16 cellular contexts compared by ENCODE assay signal in the genomic region with DNA sequence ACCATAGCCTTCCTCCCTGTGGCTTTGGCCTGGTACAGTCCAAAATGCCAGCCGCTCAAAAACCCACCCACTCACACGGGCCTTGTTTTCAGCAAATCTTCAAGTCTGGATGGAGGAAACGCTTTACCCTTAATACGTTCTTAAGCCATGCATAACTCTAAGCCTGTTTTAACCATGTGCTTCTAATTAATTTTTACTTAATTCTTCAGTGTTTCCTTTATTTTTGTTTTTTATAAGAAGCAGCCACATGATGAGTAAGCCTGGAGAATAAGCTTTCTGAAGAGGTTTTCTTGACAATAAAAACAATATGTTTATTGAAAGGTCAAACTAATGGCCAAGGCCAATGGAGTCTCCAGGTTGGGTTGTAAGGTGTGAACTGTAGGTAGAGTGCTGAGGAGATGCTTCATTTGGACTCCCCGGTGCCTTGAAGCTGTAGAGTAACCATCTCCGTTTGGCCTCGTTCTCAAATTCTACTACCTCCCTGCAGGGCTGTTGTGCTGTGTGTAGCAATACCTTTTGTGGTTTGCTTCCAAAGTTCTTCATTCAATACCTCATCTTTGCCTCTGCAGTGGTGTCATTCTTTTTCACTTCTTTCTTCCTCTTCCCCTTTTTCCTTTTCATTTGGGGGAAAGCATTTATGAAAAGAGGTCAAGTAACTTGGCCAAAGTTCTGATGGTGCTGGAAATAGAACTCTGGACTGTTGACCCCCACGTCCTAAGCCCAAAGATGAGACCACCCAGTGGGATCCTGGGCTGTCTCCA.
DNase-seq lines count a peak whose midpoint lies in the region; ATAC-seq, FAIRE-seq and TF ChIP-seq lines count a peak whose summit lies in the region.
"Had no signal": no experiment of that assay in that cellular context is flagged by ENCODE, and none has a peak within 500 bp of the region (broad histone marks: within the 10 kb centered on the region; RNA-seq: fewer than 3 reads in every experiment).

No MANE protein-coding gene starts in this region.

- no peak for TF ChIP-seq CTCF in right lobe of liver (IDR thresholded peaks at IDR 0.05)
- TF ChIP-seq CTCF in HepG2 (CRISPR knock-in tag; IDR thresholded peaks at IDR 0.05): no peak
- TF ChIP-seq CTCF in left lung (IDR thresholded peaks at IDR 0.05): no peak
- no peak for TF ChIP-seq CTCF in prostate gland (IDR thresholded peaks at IDR 0.05)

- no peak for TF ChIP-seq EP300 in HepG2 (IDR thresholded peaks at IDR 0.05; ENCODE audit: low read depth in 2 of 2, low read length in 2 of 2)
- TF ChIP-seq EP300 in HepG2 (CRISPR knock-in tag; IDR thresholded peaks at IDR 0.05; ENCODE audit: borderline replicate concordance): no peak

- WGBS in right lobe of liver (ENCODE audit: insufficient coverage, low coverage, low lambda C conversion rate, missing lambda C conversion rate): 67% methylated on average over 8 of the region's 8 CpGs
- WGBS in HepG2 (ENCODE audit: low lambda C conversion rate): 80% methylated on average over 8 of the region's 8 CpGs
- WGBS in prostate gland: 81% methylated on average over 8 of the region's 8 CpGs

- in situ Hi-C loops in HepG2 (cut with HindIII; ENCODE audit: extremely low pct_ligation_motif_present, low pct_unique_long_range_greater_than_20kb): no loop called here

- H3K4me3 Mint-ChIP-seq in T-helper 17 cell: no peak overlapping the region

- no peaks in the 10 kb centered on the region for H3K27me3 Mint-ChIP-seq in T-helper 17 cell

- POLR2A ChIA-PET in HepG2 (lab: Yijun Ruan, JAX): no interaction called here

- H2AFZ ChIP-seq in HepG2 (ENCODE audit: low read length): no peak overlapping the region

- FAIRE-seq in HepG2 (lab: Jason Lieb, UNC): no peak
- FAIRE-seq: A549, small intestine had no signal

- CTCF ChIA-PET in HepG2 (lab: Yijun Ruan, JAX; ENCODE audit: low intra/inter-chr PET ratio, low total read pairs): no interaction called here

- ATAC-seq in right lobe of liver (peak; percentile 36 to 56 (median 48)), HepG2 (no peak), left lung (peak; percentile 34), T-helper 17 cell (no peak), GM21619 (IDR thresholded peaks at IDR 0.05; ENCODE audit: unreplicated experiment) (no peak)
- ATAC-seq: A549 had no signal

- intact Hi-C loops in right lobe of liver (cut with DNase I): no loop called here
- intact Hi-C loops in HepG2 (cut with micrococcal nuclease; ENCODE audit: unreplicated experiment): no loop called here
- intact Hi-C loops in left lung (cut with DNase I): no loop called here
- intact Hi-C loops in prostate gland (cut with DNase I): no loop called here

- no peaks in the 10 kb centered on the region for H4K20me1 ChIP-seq in HepG2 (ENCODE audit: insufficient read depth, low read length)

- no peaks in the 10 kb centered on the region for H3K36me3 Mint-ChIP-seq in T-helper 17 cell (ENCODE audit: low read depth)

- H3K9me3 ChIP-seq in right lobe of liver (no peaks in the 10 kb centered on the region), HepG2 (ENCODE audit: low read length) (no peaks in the 10 kb centered on the region), left lung (no peaks in the 10 kb centered on the region), T-helper 17 cell (ENCODE audit: control insufficient read depth, low read length, poor library complexity, severe bottlenecking) (no peaks in the 10 kb centered on the region), prostate gland (no peaks in the 10 kb centered on the region)
- H3K9me3 ChIP-seq: A549 had no signal

- TF ChIP-seq POLR2A in right lobe of liver (IDR thresholded peaks at IDR 0.05): no peak
- TF ChIP-seq POLR2A in HepG2 (IDR thresholded peaks at IDR 0.05; ENCODE audit: insufficient read depth in 1 of 2, low read depth in 2 of 2, low read length in 2 of 2): no peak
- no peak for TF ChIP-seq POLR2A in prostate gland (IDR thresholded peaks at IDR 0.05)

- peaks cover 9% of the 10 kb centered on the region for H3K4me1 Mint-ChIP-seq in T-helper 17 cell

- no TSS peak for BruUV-seq in HepG2 (replicated peaks; lab: Mats Ljungman, UMichigan)

- H3K4me2 ChIP-seq in HepG2 (ENCODE audit: low read depth, low read length): no peak overlapping the region
- H3K4me2 ChIP-seq: A549 had no signal

- H3K27ac Mint-ChIP-seq in T-helper 17 cell: no peak overlapping the region

- H3K36me3 ChIP-seq in right lobe of liver: no peaks in the 10 kb centered on the region
- H3K36me3 ChIP-seq in HepG2 (replicated peaks in 1 of 2; ENCODE audit: control insufficient read depth in 1 of 2, insufficient read depth in 2 of 2, low read length in 2 of 2): no peaks in the 10 kb centered on the region
- H3K36me3 ChIP-seq in left lung: no peaks in the 10 kb centered on the region
- no peaks in the 10 kb centered on the region for H3K36me3 ChIP-seq in prostate gland

- H3K4me3 ChIP-seq in right lobe of liver: no peak overlapping the region
- H3K4me3 ChIP-seq in HepG2 (replicated peaks in 1 of 3; ENCODE audit: insufficient read depth in 1 of 3, low read depth in 2 of 3, low read length in 3 of 3): no peak overlapping the region
- no peak overlapping the region for H3K4me3 ChIP-seq in left lung
- H3K4me3 ChIP-seq in prostate gland: no peak overlapping the region
- H3K4me3 ChIP-seq: A549 had no signal

- no peaks in the 10 kb centered on the region for H3K79me2 ChIP-seq in HepG2 (ENCODE audit: insufficient read depth, low read length)

- H3K27ac ChIP-seq in right lobe of liver: no peak overlapping the region
- H3K27ac ChIP-seq in HepG2 (ENCODE audit: extremely low read length, insufficient read depth, low read length): no peak overlapping the region
- peak overlapping the region in 1 of 2 donors; percentile 26 for H3K27ac ChIP-seq in left lung
- H3K27ac ChIP-seq in prostate gland: no peak overlapping the region
- H3K27ac ChIP-seq: A549 had no signal

- no peak overlapping the region for H3K9ac ChIP-seq in HepG2 (ENCODE audit: insufficient read depth, low read depth, low read length)

- no peaks in the 10 kb centered on the region for H3K27me3 ChIP-seq in right lobe of liver
- no peaks in the 10 kb centered on the region for H3K27me3 ChIP-seq in HepG2 (ENCODE audit: control insufficient read depth in 1 of 2, insufficient read depth in 2 of 2, low read length in 2 of 2)
- no peaks in the 10 kb centered on the region for H3K27me3 ChIP-seq in left lung
- no peaks in the 10 kb centered on the region for H3K27me3 ChIP-seq in prostate gland (replicated peaks; ENCODE audit: insufficient read depth)

- TF ChIP-seq RAD21 in HepG2 (CRISPR knock-in tag; IDR thresholded peaks at IDR 0.05): no peak

- H3K4me1 ChIP-seq in right lobe of liver (peaks cover 0 to 16% (median 6%) of the 10 kb centered on the region in 4 donors), HepG2 (ENCODE audit: insufficient read depth, low read length) (no peaks in the 10 kb centered on the region), left lung (peaks cover 10 to 48% of the 10 kb centered on the region in 2 donors), prostate gland (replicated peaks) (no peaks in the 10 kb centered on the region)
- H3K4me1 ChIP-seq: A549 had no signal

- DNase-seq in right lobe of liver (no peak), HepG2 (ENCODE audit: low spot score) (no peak), SIG-M5 (lab: John Stamatoyannopoulos, UW) (peak; percentile 80), left lung (no peak), T-helper 17 cell (no peak), kidney tubule cell (ENCODE audit: low spot score) (no peak), prostate gland (ENCODE audit: low spot score) (no peak)
- DNase-seq: activated gamma-delta T cell, GDM1, midbrain, NCI-H1930, NCI-H524 treated with DMSO at 0.1 percent for 48 hours, nucleus accumbens had no signal

TF ChIP-seq in HepG2, 621 proteins besides CTCF, POLR2A, EP300 and RAD21:
- TF ChIP-seq ZNF644 (CRISPR knock-in tag; IDR thresholded peaks at IDR 0.05; ENCODE audit: low read depth) (no peak), SATB2 (CRISPR knock-in tag; IDR thresholded peaks at IDR 0.05) (no peak), YEATS4 (CRISPR knock-in tag; IDR thresholded peaks at IDR 0.05; ENCODE audit: borderline replicate concordance) (no peak), SP1 (IDR thresholded peaks at IDR 0.05) (no peak), SP1 (CRISPR knock-in tag; IDR thresholded peaks at IDR 0.05) (no peak), ZNF674 (CRISPR knock-in tag; IDR thresholded peaks at IDR 0.05; ENCODE audit: low read depth) (no peak), PAWR (CRISPR knock-in tag; IDR thresholded peaks at IDR 0.05; ENCODE audit: borderline replicate concordance) (no peak), TCF7L2 (IDR thresholded peaks at IDR 0.05; ENCODE audit: low read depth, low read length) (no peak), SMC3 (IDR thresholded peaks at IDR 0.05; ENCODE audit: low read length) (no peak)

Comparison
In these comparisons a context has a peak if more than half of its experiments do, and no peak if none do; other contexts are left out.
1. ATAC-seq: peak in right lobe of liver (4 of 4) and left lung (single experiment); none in HepG2 (single experiment), T-helper 17 cell (single experiment) and GM21619 (single experiment).